Comparison of ENCODE assay signal across 1 cellular context in genomic region chr7:50264908-50265307, GRCh38.
TF ChIP-seq lines count a peak whose summit lies in the region.

No MANE protein-coding gene starts in this region.

TF ChIP-seq in HepG2, 621 proteins besides CTCF, POLR2A, EP300 and RAD21 (continued from another document):
- TF ChIP-seq ZNF704 (CRISPR knock-in tag; IDR thresholded peaks at IDR 0.05; ENCODE audit: borderline replicate concordance) = no peak
- TF ChIP-seq JDP2 (CRISPR knock-in tag; IDR thresholded peaks at IDR 0.05; ENCODE audit: borderline replicate concordance) = no peak
- no peak for TF ChIP-seq ZNF768 (CRISPR knock-in tag; IDR thresholded peaks at IDR 0.05)
- no peak for TF ChIP-seq CHD2 (IDR thresholded peaks at IDR 0.05; ENCODE audit: low read depth, low read length)
- TF ChIP-seq ETV5 (CRISPR knock-in tag; IDR thresholded peaks at IDR 0.05; ENCODE audit: borderline replicate concordance) = no peak
- TF ChIP-seq RARG (CRISPR knock-in tag; IDR thresholded peaks at IDR 0.05; ENCODE audit: low read depth) = no peak
TF ChIP-seq in HepG2: peak in this region for 0.
